Comparison of ENCODE assay signal across 9 cellular contexts in genomic region chr15:79970921-79971434, GRCh38. TPM values are rescaled to one million over a fixed set of nuclear protein-coding genes. Genes with fewer than 3 reads are reported as not detected.
DNase-seq lines count a peak whose midpoint lies in the region; ATAC-seq and TF ChIP-seq lines count a peak whose summit lies in the region.
"Had no signal": no experiment of that assay in that cellular context is flagged by ENCODE, and none has a peak within 500 bp of the region (broad histone marks: within the 10 kb centered on the region; RNA-seq: fewer than 3 reads in every experiment).

TSS of gene BCL2A1 (minus strand) at chr15:79971196. CDS start at chr15:79971119, 77 bp downstream.

- peak within 1 kb of the TSS; percentile 52 for H3K4me3 ChIP-seq in Loucy (ENCODE audit: low read length, poor library complexity, severe bottlenecking)
- H3K4me3 ChIP-seq in fibroblast of pulmonary artery (replicated peaks; ENCODE audit: low read depth, low read length), result peak within 1 kb of the TSS; percentile 19

- POLR2A ChIA-PET in activated CD8-positive, alpha-beta memory T cell treated with anti-CD3 and anti-CD28 coated beads for 36 hours (lab: Charles Lee), result interaction anchor here (0.9 to 2.7 kb wide), 5 partner anchors 27 to 182 kb away, joined by 3 to 22 read pairs (median 4); partner anchors contain the start of genes FAH and MTHFS

- ATAC-seq in GM21529 (IDR thresholded peaks at IDR 0.05; ENCODE audit: unreplicated experiment), result peak; percentile 63

- peak within 1 kb of the TSS; percentile 76 for H2AFZ ChIP-seq in Loucy (ENCODE audit: low read length)

- no peaks in the 10 kb centered on the region for H3K79me2 ChIP-seq in Loucy (ENCODE audit: insufficient read depth, low read length)

- H3K4me2 ChIP-seq in Loucy (ENCODE audit: low read depth, low read length, poor library complexity, severe bottlenecking), result peak within 1 kb of the TSS; percentile 55

- DNase-seq in COLO829 (ENCODE audit: low spot score), result peak; percentile 45
- DNase-seq in fibroblast of pulmonary artery (ENCODE audit: low read depth), result peak; percentile 86
- peak; percentile 69 for DNase-seq in stimulated activated CD4-positive, alpha-beta T cell treated with anti-CD3 and anti-CD28 coated beads, Interleukin-2, amount 100 ng/mL, for 4 hours (ENCODE audit: low read depth)
- DNase-seq in G401 (ENCODE audit: low spot score), result no peak
- DNase-seq in NK-92 treated with Interleukin-12 subunit alpha and Interleukin-12 subunit beta, amount 100 ng/mL, for 24 hours (lab: John Stamatoyannopoulos, UW), result no peak

- no peaks in the 10 kb centered on the region for H3K27me3 ChIP-seq in Loucy (ENCODE audit: insufficient read depth, low read length, poor library complexity, severe bottlenecking)

- TF ChIP-seq CTCF in Loucy (conservative IDR thresholded peaks at IDR 0.05; ENCODE audit: low read length) (no peak), fibroblast of pulmonary artery (IDR thresholded peaks at IDR 0.05; ENCODE audit: low read length, missing control alignments) (no peak)

- no peak within 1 kb of the TSS for H3K9ac ChIP-seq in Loucy (ENCODE audit: low read depth, low read length, poor library complexity, severe bottlenecking)

- CTCF ChIA-PET in activated CD8-positive, alpha-beta memory T cell treated with anti-CD3 and anti-CD28 coated beads for 36 hours (lab: Charles Lee), result interaction anchor here (0.6 to 1.7 kb wide), 4 partner anchors 48 to 1076 kb away, joined by 4 to 6 read pairs (median 4); partner anchors contain the start of gene MTHFS

- H3K9me3 ChIP-seq in Loucy (ENCODE audit: insufficient read depth, low read depth, low read length), result no peaks in the 10 kb centered on the region

- peaks cover 14% of the 10 kb centered on the region for H3K4me1 ChIP-seq in Loucy (ENCODE audit: insufficient read depth, low read length, poor library complexity, severe bottlenecking)

- no peaks in the 10 kb centered on the region for H3K9me2 ChIP-seq in Loucy (replicated peaks; ENCODE audit: low read depth, low read length)

- H3F3A ChIP-seq in Loucy (ENCODE audit: low read depth), result no peaks in the 10 kb centered on the region

- in situ Hi-C loops in G401 (cut with HindIII; ENCODE audit: low sequenced_read_pairs), result no loop called here

- no peaks in the 10 kb centered on the region for H3K36me3 ChIP-seq in Loucy (ENCODE audit: insufficient read depth, low read length)

- no peaks in the 10 kb centered on the region for H4K20me1 ChIP-seq in Loucy (ENCODE audit: insufficient read depth, low read length, poor library complexity, severe bottlenecking)

RNA-seq across cellular contexts. Expression of gene BCL2A1, which starts in this region (rescaled TPM):
- total RNA-seq in activated CD8-positive, alpha-beta memory T cell treated with anti-CD3 and anti-CD28 coated beads for 36 hours, result 10 to 100 TPM; 73.5 to 79.6 TPM
- not detected in 2 replicates for total RNA-seq in G401 (2014; rRNA removed; shearing (Covaris generic))
- total RNA-seq: NCI-H460 had no signal

Comparison
In these comparisons a context has a peak if more than half of its experiments do, and no peak if none do; other contexts are left out.
1. RNA of gene BCL2A1 (total RNA-seq): 73.5 to 79.6 TPM in activated CD8-positive, alpha-beta memory T cell treated with anti-CD3 and anti-CD28 coated beads for 36 hours; not detected in G401; every median in the first group is over 10 times any median in the second.
2. DNase-seq: peak in COLO829 (single experiment), fibroblast of pulmonary artery (single experiment) and stimulated activated CD4-positive, alpha-beta T cell treated with anti-CD3 and anti-CD28 coated beads, Interleukin-2, amount 100 ng/mL, for 4 hours (single experiment); none in G401 (single experiment) and NK-92 treated with Interleukin-12 subunit alpha and Interleukin-12 subunit beta, amount 100 ng/mL, for 24 hours (single experiment).